16 cellular contexts compared by ENCODE assay signal in genomic region chr3:69699183-69699582, GRCh38. TPM values are rescaled to one million over a fixed set of nuclear protein-coding genes. Genes with fewer than 3 reads are reported as not detected.
DNase-seq lines count a peak whose midpoint lies in the region; ATAC-seq, FAIRE-seq and TF ChIP-seq lines count a peak whose summit lies in the region.
"Had no signal": no experiment of that assay in that cellular context is flagged by ENCODE, and none has a peak within 500 bp of the region (broad histone marks: within the 10 kb centered on the region; RNA-seq: fewer than 3 reads in every experiment).

No MANE protein-coding gene starts in this region.

- H2BK120ac ChIP-seq in neuronal stem cell (ENCODE audit: low read depth, low read length), result no peak overlapping the region

- no peak overlapping the region for H2BK5ac ChIP-seq in neuronal stem cell (ENCODE audit: low read length)

- H2BK12ac ChIP-seq in neuronal stem cell (ENCODE audit: low read length), result no peak overlapping the region

- H3K9me2 ChIP-seq in PC-3 (replicated peaks; ENCODE audit: low read length), result no peaks in the 10 kb centered on the region

- CTCF ChIA-PET in PC-3 (lab: Charles Lee), result no interaction called here

- no peaks in the 10 kb centered on the region for H3K79me1 ChIP-seq in neuronal stem cell (ENCODE audit: low read depth, low read length)

- no peaks in the 10 kb centered on the region for H3K27me3 ChIP-seq in PC-3 (ENCODE audit: low read length)
- no peaks in the 10 kb centered on the region for H3K27me3 ChIP-seq in bronchial epithelial cell (ENCODE audit: control insufficient read depth, insufficient read depth, low read length)
- no peaks in the 10 kb centered on the region for H3K27me3 ChIP-seq in neuronal stem cell (ENCODE audit: control insufficient read depth in 3 of 3, insufficient read depth in 3 of 3, low read depth in 1 of 3, low read length in 3 of 3)
- H3K27me3 ChIP-seq: BE2C had no signal

- no CpG with 5 or more reads among the region's 1 CpG for WGBS in neuronal stem cell (ENCODE audit: extremely low coverage in 2 of 2, insufficient read length in 2 of 2, insufficient replicate concordance in 1 of 2), 2 donors

- no peaks in the 10 kb centered on the region for H3F3A ChIP-seq in PC-3 (ENCODE audit: low read length, unreplicated experiment)

- no peak overlapping the region for H3K27ac ChIP-seq in PC-3 (ENCODE audit: low read length)
- no peak overlapping the region for H3K27ac ChIP-seq in neuronal stem cell (replicated peaks; ENCODE audit: low read length)
- H3K27ac ChIP-seq: C4-2B, GM23248, HL-60 had no signal

- no peak overlapping the region for H3K14ac ChIP-seq in neuronal stem cell (ENCODE audit: low read length)

- H2BK15ac ChIP-seq in neuronal stem cell (ENCODE audit: low read length), result no peak overlapping the region

- no peaks in the 10 kb centered on the region for H3K79me2 ChIP-seq in PC-3 (ENCODE audit: low read length)

- no peak overlapping the region for H4K91ac ChIP-seq in neuronal stem cell (ENCODE audit: low read depth, low read length, poor library complexity)

- H3K18ac ChIP-seq in neuronal stem cell (ENCODE audit: low read length), result no peak overlapping the region

- H3K36me3 ChIP-seq in PC-3 (ENCODE audit: low read depth, low read length) (no peaks in the 10 kb centered on the region), bronchial epithelial cell (ENCODE audit: control insufficient read depth, insufficient read depth, low read length) (no peaks in the 10 kb centered on the region), neuronal stem cell (replicated peaks in 1 of 2; ENCODE audit: control insufficient read depth in 2 of 2, insufficient read depth in 2 of 2, low read length in 2 of 2) (no peaks in the 10 kb centered on the region)
- H3K36me3 ChIP-seq: BE2C had no signal

- H2AFZ ChIP-seq in PC-3 (ENCODE audit: low read length) (no peak overlapping the region), neuronal stem cell (ENCODE audit: low read length) (no peak overlapping the region)
- H2AFZ ChIP-seq: GM23248 had no signal

- ATAC-seq in PC-3, result 0 out of 2 replicates have a peak, but pooled peaks have one; percentile 37

- H4K20me1 ChIP-seq in PC-3 (ENCODE audit: low read length), result no peaks in the 10 kb centered on the region

- no peak overlapping the region for H2AK5ac ChIP-seq in neuronal stem cell (ENCODE audit: low read depth, low read length)

- no peak overlapping the region for H4K8ac ChIP-seq in neuronal stem cell (ENCODE audit: low read depth, low read length)

- no peak overlapping the region for H3K9ac ChIP-seq in PC-3 (ENCODE audit: low read length)
- H3K9ac ChIP-seq in neuronal stem cell (ENCODE audit: low read depth, low read length, poor library complexity), result no peak overlapping the region
- H3K9ac ChIP-seq: GM23248 had no signal

- TF ChIP-seq CTCF in PC-3 (conservative IDR thresholded peaks at IDR 0.05; ENCODE audit: low read depth, low read length) (no peak), bronchial epithelial cell (IDR thresholded peaks at IDR 0.05; ENCODE audit: insufficient read depth, low read length, severe bottlenecking) (no peak)

- peak; percentile 18 for DNase-seq in HT1080 (ENCODE audit: low read depth)
- DNase-seq in PC-3, result peak; percentile 37
- peak; percentile 36 for DNase-seq in bronchial epithelial cell (ENCODE audit: low read depth)
- peak; percentile 17 for DNase-seq in kidney tubule cell (ENCODE audit: low spot score)
- no peak for DNase-seq in NCI-H1694 (lab: John Stamatoyannopoulos, UW)
- no peak for DNase-seq in neuronal stem cell (ENCODE audit: low spot score)
- no peak for DNase-seq in SW480 (ENCODE audit: low spot score)
- DNase-seq: BE2C; CD4-positive, alpha-beta memory T cell; DMS79 had no signal

- intact Hi-C loops in PC-3 (cut with micrococcal nuclease), result no loop called here

- H3K4me3 ChIP-seq in PC-3 (ENCODE audit: low read length) (no peak overlapping the region), bronchial epithelial cell (ENCODE audit: low read depth, low read length) (no peak overlapping the region), neuronal stem cell (ENCODE audit: low read length in 2 of 2) (no peak overlapping the region)
- H3K4me3 ChIP-seq: GM23248 had no signal

- H3K4me2 ChIP-seq in PC-3 (ENCODE audit: low read length) (no peak overlapping the region), neuronal stem cell (ENCODE audit: insufficient read depth, low read length, poor library complexity, severe bottlenecking) (no peak overlapping the region)

- POLR2A ChIA-PET in PC-3 (lab: Charles Lee; ENCODE audit: unreplicated experiment), result no interaction called here

- no peak overlapping the region for H3K4ac ChIP-seq in neuronal stem cell (ENCODE audit: low read length)

- FAIRE-seq in bronchial epithelial cell (lab: Jason Lieb, UNC), result no peak
- FAIRE-seq: A204.1, GM12891, H54 had no signal

- H3K4me1 ChIP-seq in PC-3 (ENCODE audit: insufficient read depth, low read length) (peaks cover 11% of the 10 kb centered on the region), neuronal stem cell (ENCODE audit: control insufficient read depth in 2 of 2, insufficient read depth in 1 of 2, low read depth in 1 of 2, low read length in 2 of 2) (no peaks in the 10 kb centered on the region)

- H3K9me3 ChIP-seq in PC-3 (ENCODE audit: low read length) (no peaks in the 10 kb centered on the region), neuronal stem cell (replicated peaks in 1 of 2; ENCODE audit: control insufficient read depth in 2 of 2, insufficient read depth in 1 of 2, low read depth in 1 of 2, low read length in 2 of 2) (peaks cover 0 to 2% of the 10 kb centered on the region in 2 donors)
- H3K9me3 ChIP-seq: BE2C had no signal

- no peak overlapping the region for H3K23ac ChIP-seq in neuronal stem cell (ENCODE audit: low read depth, low read length, poor library complexity)

- no TSS peak for BruUV-seq in PC-3 (replicated peaks; lab: Mats Ljungman, UMichigan)

RNA-seq across cellular contexts. Expression of gene MITF, which starts 40.1 kb away (rescaled TPM):
- total RNA-seq in HT1080 (2014; rRNA removed; shearing (Covaris generic)), result 3.7 and 6.5 TPM in 2 replicates
- 4.1 and 5.1 TPM in 2 replicates for polyA plus RNA-seq in HT1080 (2015; cell fraction: cytosol; rRNA removed)
- polyA plus RNA-seq in HT1080 (2015; cell fraction: nucleus; rRNA removed), result 4.0 and 4.8 TPM in 2 replicates
- 2.8 and 7.6 TPM in 2 replicates for total RNA-seq in PC-3 (2014; rRNA removed)
- 1.6 and 2.3 TPM in 2 replicates for total RNA-seq in bronchial epithelial cell
- 0.57 TPM for polyA plus RNA-seq in neuronal stem cell (2013, experiment 1 of 2)
- 0.64 TPM for polyA plus RNA-seq in neuronal stem cell (2013, experiment 2 of 2)
- polyA plus RNA-seq: CD4-positive, alpha-beta memory T cell had no signal

Comparison
In these comparisons a context has a peak if more than half of its experiments do, and no peak if none do; other contexts are left out.
1. DNase-seq: peak in HT1080 (single experiment), PC-3 (single experiment), bronchial epithelial cell (single experiment) and kidney tubule cell (single experiment); none in NCI-H1694 (single experiment), neuronal stem cell (single experiment) and SW480 (single experiment).